1 cellular context compared by ENCODE assay signal in genomic region chr5:42992035-42992570, GRCh38.
TF ChIP-seq lines count a peak whose summit lies in the region.

No MANE protein-coding gene starts in this region.

TF ChIP-seq in HepG2, 621 proteins besides CTCF, POLR2A, EP300 and RAD21 (continued from another document):
- peak; percentile 29; the same call in 1 of the 2 replicates for TF ChIP-seq TFE3 (CRISPR knock-in tag; IDR thresholded peaks at IDR 0.05)
- TF ChIP-seq ZGPAT (CRISPR knock-in tag; IDR thresholded peaks at IDR 0.05), result peak; percentile 31; the same call in 1 of the 2 replicates
- no peak for TF ChIP-seq ZBTB3 (CRISPR knock-in tag; IDR thresholded peaks at IDR 0.05; ENCODE audit: borderline replicate concordance, low read depth)
- no peak for TF ChIP-seq TIGD3 (CRISPR knock-in tag; IDR thresholded peaks at IDR 0.05; ENCODE audit: borderline replicate concordance)
- TF ChIP-seq AKAP8 (CRISPR knock-in tag; IDR thresholded peaks at IDR 0.05), result no peak
- no peak for TF ChIP-seq MLXIP (CRISPR knock-in tag; IDR thresholded peaks at IDR 0.05; ENCODE audit: borderline replicate concordance)
- no peak for TF ChIP-seq HMG20A (CRISPR knock-in tag; IDR thresholded peaks at IDR 0.05; ENCODE audit: borderline replicate concordance)
- no peak for TF ChIP-seq USF2 (IDR thresholded peaks at IDR 0.05; ENCODE audit: low read depth, low read length)
- TF ChIP-seq USF2 (CRISPR knock-in tag; IDR thresholded peaks at IDR 0.05; ENCODE audit: borderline replicate concordance), result no peak
- TF ChIP-seq ZNF615 (CRISPR knock-in tag; IDR thresholded peaks at IDR 0.05; ENCODE audit: borderline replicate concordance), result no peak
- no peak for TF ChIP-seq ZNF34 (CRISPR knock-in tag; IDR thresholded peaks at IDR 0.05; ENCODE audit: borderline replicate concordance)
- TF ChIP-seq SAP130 (CRISPR knock-in tag; IDR thresholded peaks at IDR 0.05; ENCODE audit: low read depth), result peak; percentile 87
- TF ChIP-seq NFE2L1 (CRISPR knock-in tag; IDR thresholded peaks at IDR 0.05; ENCODE audit: borderline replicate concordance), result no peak
- 0 out of 2 replicates have a peak, but pooled peaks have one; percentile 30 for TF ChIP-seq ZNF572 (CRISPR knock-in tag; IDR thresholded peaks at IDR 0.05)
- 0 out of 2 replicates have a peak, but pooled peaks have one; percentile 13 for TF ChIP-seq TBX3 (IDR thresholded peaks at IDR 0.05; ENCODE audit: borderline replicate concordance)
- peak; percentile 60 for TF ChIP-seq SALL1 (CRISPR knock-in tag; IDR thresholded peaks at IDR 0.05)
- TF ChIP-seq MXI1 (IDR thresholded peaks at IDR 0.05; ENCODE audit: borderline replicate concordance, low read depth, low read length), result no peak
